ENCODE assay signal across 14 cellular contexts in the genomic region with DNA sequence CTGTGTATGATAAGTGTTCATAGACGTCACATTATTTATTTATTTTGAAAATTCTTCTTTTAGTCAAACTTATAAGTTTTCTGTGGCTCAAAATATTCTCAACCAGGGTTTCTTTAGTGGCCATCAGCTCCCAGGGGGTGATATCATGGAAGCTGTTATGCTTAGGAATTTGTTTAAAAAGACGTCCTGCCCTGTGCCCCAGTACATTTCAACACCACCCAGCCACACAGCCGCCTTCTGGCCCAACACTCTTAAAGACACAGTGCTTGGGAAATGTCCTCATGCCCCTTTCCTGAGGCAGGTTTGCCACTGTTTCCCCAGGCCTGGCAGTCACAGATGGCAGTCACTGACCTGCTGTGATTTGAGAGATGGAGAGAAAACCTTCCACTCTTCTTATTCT. TPM values are rescaled to one million over a fixed set of nuclear protein-coding genes. Genes with fewer than 3 reads are reported as not detected.
DNase-seq lines count a peak whose midpoint lies in the region; ATAC-seq lines count a peak whose summit lies in the region.
"Had no signal": no experiment of that assay in that cellular context is flagged by ENCODE, and none has a peak within 500 bp of the region (broad histone marks: within the 10 kb centered on the region; RNA-seq: fewer than 3 reads in every experiment).

No MANE protein-coding gene starts in this region.

- no peaks in the 10 kb centered on the region for H3K27me3 ChIP-seq in mesendoderm (ENCODE audit: insufficient read depth, low read length, poor library complexity)
- H3K27me3 ChIP-seq: adrenal gland had no signal

- no peak overlapping the region for H2BK5ac ChIP-seq in mesendoderm (ENCODE audit: low read length)

- H3K27ac Mint-ChIP-seq in activated CD8-positive, alpha-beta memory T cell treated with anti-CD3 and anti-CD28 coated beads, Interleukin-2, amount 10 ng/mL, durations not matched to agents 7 days and 5 days: no peak overlapping the region
- H3K27ac Mint-ChIP-seq: stimulated activated naive B cell treated with anti-CD40 and anti-IgM and Interleukin-4, amounts not matched to agents 10 μg/mL and 1 μg/mL and 100 μg/mL, for 72 hours had no signal

- H3K79me2 ChIP-seq in mesendoderm (ENCODE audit: control insufficient read depth, insufficient read depth, low read length): no peaks in the 10 kb centered on the region

- H3K9ac ChIP-seq in mesendoderm (ENCODE audit: low read length): no peak overlapping the region

- no peak overlapping the region for H3K4me3 ChIP-seq in mesendoderm (ENCODE audit: low read length)
- H3K4me3 ChIP-seq: adrenal gland, psoas muscle had no signal

- H3K56ac ChIP-seq in mesendoderm (ENCODE audit: low read length): peak overlapping the region; percentile 54

- H3K27ac ChIP-seq in mesendoderm (ENCODE audit: low read depth, low read length): no peak overlapping the region
- H3K27ac ChIP-seq: psoas muscle had no signal

- H3K9me3 Mint-ChIP-seq in activated CD8-positive, alpha-beta memory T cell treated with anti-CD3 and anti-CD28 coated beads, Interleukin-2, amount 10 ng/mL, durations not matched to agents 7 days and 5 days (ENCODE audit: low read depth): no peaks in the 10 kb centered on the region
- H3K9me3 Mint-ChIP-seq: stimulated activated naive B cell treated with anti-CD40 and anti-IgM and Interleukin-4, amounts not matched to agents 10 μg/mL and 1 μg/mL and 100 μg/mL, for 72 hours had no signal

- H3K27me3 Mint-ChIP-seq in activated CD8-positive, alpha-beta memory T cell treated with anti-CD3 and anti-CD28 coated beads, Interleukin-2, amount 10 ng/mL, durations not matched to agents 7 days and 5 days: peaks cover 16% of the 10 kb centered on the region

- no peak overlapping the region for H4K8ac ChIP-seq in mesendoderm (ENCODE audit: low read depth, low read length)

- no peak overlapping the region for H3K18ac ChIP-seq in mesendoderm (ENCODE audit: low read length)

- H3K36me3 Mint-ChIP-seq in activated CD8-positive, alpha-beta memory T cell treated with anti-CD3 and anti-CD28 coated beads, Interleukin-2, amount 10 ng/mL, durations not matched to agents 7 days and 5 days: no peaks in the 10 kb centered on the region
- H3K36me3 Mint-ChIP-seq: stimulated activated naive B cell treated with anti-CD40 and anti-IgM and Interleukin-4, amounts not matched to agents 10 μg/mL and 1 μg/mL and 100 μg/mL, for 72 hours had no signal

- DNase-seq in activated CD8-positive, alpha-beta memory T cell treated with anti-CD3 and anti-CD28 coated beads, Interleukin-2, amount 50 U/mL, for 48 hours: peak; percentile 34
- DNase-seq in activated CD8-positive, alpha-beta memory T cell treated with anti-CD3 and anti-CD28 coated beads, Interleukin-2, amount 10 ng/mL, durations not matched to agents 7 days and 5 days: no peak
- peak; percentile 89 for DNase-seq in fibroblast of gingiva (ENCODE audit: low read depth)
- no peak for DNase-seq in mesendoderm
- peak; percentile 51 for DNase-seq in ureter (ENCODE audit: low spot score)
- no peak for DNase-seq in NOMO-1 treated with dmso at 0.1 percent for 144 hours (lab: John Stamatoyannopoulos, UW; ENCODE audit: unreplicated experiment)
- DNase-seq in 8988T: no peak
- DNase-seq in NCI-H2029 treated with DMSO at 0.1 percent for 48 hours (lab: John Stamatoyannopoulos, UW): no peak
- DNase-seq: activated T-cell treated with anti-CD3 and anti-CD28 coated beads, Interleukin-2, amount 50 U/mL, for 1 hour; dermis blood vessel endothelial cell; NK-92 treated with Interleukin-12 subunit alpha and Interleukin-12 subunit beta, amount 100 ng/mL, for 24 hours; stimulated activated naive B cell treated with anti-CD40 and anti-IgM and Interleukin-4, amounts not matched to agents 10 μg/mL and 1 μg/mL and 100 μg/mL, for 72 hours had no signal

- no peak overlapping the region for H3K23ac ChIP-seq in mesendoderm (ENCODE audit: low read length)

- H4K5ac ChIP-seq in mesendoderm (ENCODE audit: low read length): no peak overlapping the region

- CTCF ChIA-PET in activated CD8-positive, alpha-beta memory T cell treated with anti-CD3 and anti-CD28 coated beads, Interleukin-2, amount 10 ng/mL, durations not matched to agents 7 days and 5 days (lab: Charles Lee): interaction anchor here (1.0 to 7.4 kb wide), 5 partner anchors 9 to 116 kb away, joined by 3 to 81 read pairs (median 58); no protein-coding TSS in a partner anchor

- peaks cover 33% of the 10 kb centered on the region for H3K4me1 Mint-ChIP-seq in activated CD8-positive, alpha-beta memory T cell treated with anti-CD3 and anti-CD28 coated beads, Interleukin-2, amount 10 ng/mL, durations not matched to agents 7 days and 5 days

- H3K4me1 ChIP-seq in mesendoderm (ENCODE audit: control insufficient read depth, low read depth, low read length): peaks cover 11% of the 10 kb centered on the region
- H3K4me1 ChIP-seq: psoas muscle had no signal

- WGBS in mesendoderm (ENCODE audit: extremely low coverage, insufficient coverage, low lambda C conversion rate): no CpG with 5 or more reads among the region's 3 CpGs

- H3K4me2 ChIP-seq in mesendoderm (ENCODE audit: low read length): no peak overlapping the region

- H2BK120ac ChIP-seq in mesendoderm (ENCODE audit: low read depth, low read length): no peak overlapping the region

- no peak overlapping the region for H2BK15ac ChIP-seq in mesendoderm (replicated peaks; ENCODE audit: low read depth)

- no peak overlapping the region for H3K4ac ChIP-seq in mesendoderm (ENCODE audit: low read depth, low read length)

- H3K36me3 ChIP-seq in mesendoderm (ENCODE audit: control insufficient read depth, insufficient read depth, low read length): no peaks in the 10 kb centered on the region
- H3K36me3 ChIP-seq: adrenal gland had no signal

- no peak for ATAC-seq in activated CD8-positive, alpha-beta memory T cell treated with anti-CD3 and anti-CD28 coated beads, Interleukin-2, amount 10 ng/mL, durations not matched to agents 7 days and 5 days
- ATAC-seq: psoas muscle had no signal

- H2AK5ac ChIP-seq in mesendoderm (ENCODE audit: low read length): no peak overlapping the region

- H3K79me1 ChIP-seq in mesendoderm (ENCODE audit: low read length): peaks cover 4% of the 10 kb centered on the region

- no peak overlapping the region for H3K4me3 Mint-ChIP-seq in activated CD8-positive, alpha-beta memory T cell treated with anti-CD3 and anti-CD28 coated beads, Interleukin-2, amount 10 ng/mL, durations not matched to agents 7 days and 5 days
- H3K4me3 Mint-ChIP-seq: stimulated activated naive B cell treated with anti-CD40 and anti-IgM and Interleukin-4, amounts not matched to agents 10 μg/mL and 1 μg/mL and 100 μg/mL, for 72 hours had no signal

RNA-seq across cellular contexts. Expression of gene TSKU, which starts 19.9 kb away (rescaled TPM):
- 1 to 10 TPM in 1 of 2 experiments, under 1 TPM in 1; 0.35 to 1.5 TPM for total RNA-seq in activated CD8-positive, alpha-beta memory T cell treated with anti-CD3 and anti-CD28 coated beads, Interleukin-2, amount 10 ng/mL, durations not matched to agents 7 days and 5 days
- polyA plus RNA-seq in mesendoderm (2013, experiment 1 of 2): 62.6 TPM
- 61.3 TPM for polyA plus RNA-seq in mesendoderm (2013, experiment 2 of 2)
- 79.5 TPM for total RNA-seq in ureter

RNA-seq across cellular contexts. Expression of gene ACER3, which starts 57.7 kb away (rescaled TPM):
- total RNA-seq in activated CD8-positive, alpha-beta memory T cell treated with anti-CD3 and anti-CD28 coated beads, Interleukin-2, amount 10 ng/mL, durations not matched to agents 7 days and 5 days: 10 to 100 TPM; 11.0 to 13.3 TPM
- 9.5 TPM for polyA plus RNA-seq in mesendoderm (2013, experiment 1 of 2)
- polyA plus RNA-seq in mesendoderm (2013, experiment 2 of 2): 9.0 TPM
- 33.4 TPM for total RNA-seq in ureter

Comparison
In these comparisons a context has a peak if more than half of its experiments do, and no peak if none do; other contexts are left out.
1. DNase-seq: peak in activated CD8-positive, alpha-beta memory T cell treated with anti-CD3 and anti-CD28 coated beads, Interleukin-2, amount 50 U/mL, for 48 hours (single experiment), fibroblast of gingiva (single experiment) and ureter (single experiment); none in activated CD8-positive, alpha-beta memory T cell treated with anti-CD3 and anti-CD28 coated beads, Interleukin-2, amount 10 ng/mL, durations not matched to agents 7 days and 5 days (single experiment), mesendoderm (single experiment), NOMO-1 treated with dmso at 0.1 percent for 144 hours (single experiment), 8988T (single experiment) and NCI-H2029 treated with DMSO at 0.1 percent for 48 hours (single experiment).
2. RNA of gene TSKU, which starts 19.9 kb away (total RNA-seq): 79.5 TPM in ureter (single experiment); 0.35 to 1.5 TPM in activated CD8-positive, alpha-beta memory T cell treated with anti-CD3 and anti-CD28 coated beads, Interleukin-2, amount 10 ng/mL, durations not matched to agents 7 days and 5 days; every median in the first group is over 10 times any median in the second.